In genomic region chr7:93159490-93159889, GRCh38 we compare ENCODE assay signal across 2 cellular contexts.
TF ChIP-seq lines count a peak whose summit lies in the region.

No MANE protein-coding gene starts in this region.

TF ChIP-seq in IMR-90, 13 proteins besides CTCF, POLR2A, EP300 and RAD21:
- TF ChIP-seq BHLHE40 (IDR thresholded peaks at IDR 0.05; ENCODE audit: low read depth, low read length) (no peak), ELK1 (IDR thresholded peaks at IDR 0.05; ENCODE audit: borderline replicate concordance, low read depth, low read length) (no peak), RCOR1 (IDR thresholded peaks at IDR 0.05; ENCODE audit: insufficient replicate concordance, low read length) (no peak), CHD1 (IDR thresholded peaks at IDR 0.05; ENCODE audit: low read depth, low read length) (no peak), CEBPB (IDR thresholded peaks at IDR 0.05; ENCODE audit: low read depth, low read length) (no peak), USF2 (IDR thresholded peaks at IDR 0.05; ENCODE audit: low read depth, low read length) (no peak), MXI1 (IDR thresholded peaks at IDR 0.05; ENCODE audit: borderline replicate concordance, low read depth, low read length) (no peak), RFX5 (IDR thresholded peaks at IDR 0.05; ENCODE audit: low read depth, low read length) (no peak), MAFK (IDR thresholded peaks at IDR 0.05; ENCODE audit: low read depth, low read length) (no peak), FOS (IDR thresholded peaks at IDR 0.05; ENCODE audit: low read depth, low read length) (no peak)

TF ChIP-seq in K562, 482 proteins besides CTCF, POLR2A, EP300 and RAD21:
- TF ChIP-seq ATF7 (IDR thresholded peaks at IDR 0.05), result peak; percentile 56; the same call in 1 of the 2 replicates
- peak; percentile 63 for TF ChIP-seq ATF3 (IDR thresholded peaks at IDR 0.05)
- no peak for TF ChIP-seq ATF3 (CRISPR knock-in tag; conservative IDR thresholded peaks at IDR 0.05)
- TF ChIP-seq SNRNP70 (optimal IDR thresholded peaks at IDR 0.05; ENCODE audit: low read depth, low read length), result no peak
- no peak for TF ChIP-seq ZNF324 (CRISPR knock-in tag; IDR thresholded peaks at IDR 0.05)
